In the genomic region with DNA sequence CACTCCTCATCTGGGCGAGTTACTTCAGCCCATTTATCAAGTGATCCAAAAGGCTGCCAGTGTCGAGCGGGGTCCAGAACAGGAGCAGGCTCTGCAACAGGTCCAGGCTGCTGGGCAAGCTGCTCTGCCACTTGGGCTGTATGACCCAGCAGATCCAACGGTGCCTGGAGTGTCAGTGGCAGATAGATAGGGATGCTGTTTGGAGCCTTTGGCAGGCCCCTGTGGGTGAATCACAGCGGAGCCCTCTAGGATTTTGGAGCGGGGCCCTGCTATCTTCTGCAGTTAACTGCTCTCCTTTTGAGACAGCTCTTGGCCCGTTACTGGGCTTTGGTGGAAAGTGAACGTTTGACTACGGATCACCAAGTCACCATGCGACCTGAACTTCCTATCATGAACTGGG, we compare ENCODE assay signal across 23 cellular contexts. TPM values are rescaled to one million over a fixed set of nuclear protein-coding genes. Genes with fewer than 3 reads are reported as not detected.
DNase-seq lines count a peak whose midpoint lies in the region; ATAC-seq, FAIRE-seq and TF ChIP-seq lines count a peak whose summit lies in the region.
"Had no signal": no experiment of that assay in that cellular context is flagged by ENCODE, and none has a peak within 500 bp of the region (broad histone marks: within the 10 kb centered on the region; RNA-seq: fewer than 3 reads in every experiment).

No MANE protein-coding gene starts in this region.

- TF ChIP-seq EP300 in K562 (IDR thresholded peaks at IDR 0.05; ENCODE audit: low read length) = no peak

- H3K27ac Mint-ChIP-seq in activated naive CD4-positive, alpha-beta T cell treated with anti-CD3 and anti-CD28 coated beads for 36 hours = no peak overlapping the region
- H3K27ac Mint-ChIP-seq: CD4-positive, alpha-beta memory T cell; GM23338; H9 had no signal

- no peaks in the 10 kb centered on the region for H3K79me2 ChIP-seq in K562 (ENCODE audit: control insufficient read depth, insufficient read depth, low read length)

- in situ Hi-C loops in K562 (cut with MboI) = no loop called here

- CTCF ChIA-PET in K562 (lab: Yijun Ruan, JAX; ENCODE audit: low intra/inter-chr PET ratio) = no interaction called here
- CTCF ChIA-PET in activated naive CD4-positive, alpha-beta T cell treated with anti-CD3 and anti-CD28 coated beads for 36 hours (lab: Charles Lee) = no interaction called here
- CTCF ChIA-PET in HEK293T (lab: Yijun Ruan, JAX) = no interaction called here

- no peaks in the 10 kb centered on the region for H3K36me3 ChIP-seq in heart right ventricle
- H3K36me3 ChIP-seq in K562 (ENCODE audit: control insufficient read depth, insufficient read depth, low read length) = no peaks in the 10 kb centered on the region
- H3K36me3 ChIP-seq in upper lobe of right lung = no peaks in the 10 kb centered on the region
- H3K36me3 ChIP-seq in thyroid gland = no peaks in the 10 kb centered on the region

- peaks cover 0 to 9% (median 0%) of the 10 kb centered on the region in 9 donors for H3K4me1 ChIP-seq in heart right ventricle
- H3K4me1 ChIP-seq in K562 (replicated peaks in 1 of 2; ENCODE audit: control insufficient read depth in 2 of 2, insufficient read depth in 2 of 2, low read length in 2 of 2) = peaks cover 4% of the 10 kb centered on the region in 2 experiments; a peak in 3 of 5 replicates
- no peaks in the 10 kb centered on the region for H3K4me1 ChIP-seq in upper lobe of right lung
- peaks cover 6 to 18% of the 10 kb centered on the region in 2 donors for H3K4me1 ChIP-seq in thyroid gland

- 85 to 86% methylated on average over 10 of the region's 10 CpGs for WGBS in heart right ventricle, 2 donors
- WGBS in K562 (ENCODE audit: insufficient coverage, low coverage, missing lambda C conversion rate) = 8% methylated on average over 10 of the region's 10 CpGs
- 88 to 95% methylated on average over 7 to 9 of the region's 10 CpGs for WGBS in thyroid gland, 2 donors

- peaks cover 30% of the 10 kb centered on the region for H3K27me3 Mint-ChIP-seq in activated naive CD4-positive, alpha-beta T cell treated with anti-CD3 and anti-CD28 coated beads for 36 hours (ENCODE audit: low read depth)

- peaks cover 6% of the 10 kb centered on the region for H3K9me3 Mint-ChIP-seq in activated naive CD4-positive, alpha-beta T cell treated with anti-CD3 and anti-CD28 coated beads for 36 hours

- TF ChIP-seq CTCF in heart right ventricle (IDR thresholded peaks at IDR 0.05) (no peak), K562 (IDR thresholded peaks at IDR 0.05 in 2 of 3, conservative IDR thresholded peaks at IDR 0.05 in 1 of 3; ENCODE audit: insufficient read depth in 2 of 3, low read depth in 1 of 3, low read length in 3 of 3) (no peak), upper lobe of right lung (IDR thresholded peaks at IDR 0.05) (no peak), thyroid gland (IDR thresholded peaks at IDR 0.05) (no peak)

- peaks cover 16% of the 10 kb centered on the region for H3K4me1 Mint-ChIP-seq in activated naive CD4-positive, alpha-beta T cell treated with anti-CD3 and anti-CD28 coated beads for 36 hours (ENCODE audit: low read depth)
- H3K4me1 Mint-ChIP-seq: GM23338 had no signal

- peak overlapping the region; percentile 61; the same call in 1 of the 2 replicates for H2AFZ ChIP-seq in K562 (ENCODE audit: low read depth, low read length)
- H2AFZ ChIP-seq: GM23338 had no signal

- intact Hi-C loops in left ventricle myocardium superior (cut with micrococcal nuclease) (no loop called here), heart right ventricle (cut with DNase I) (no loop called here), K562 (cut with micrococcal nuclease) (no loop called here), posterior vena cava (cut with DNase I) (no loop called here), upper lobe of right lung (cut with DNase I) (no loop called here), thyroid gland (cut with DNase I) (no loop called here)
- intact Hi-C loops in activated naive CD4-positive, alpha-beta T cell treated with anti-CD3 and anti-CD28 coated beads for 36 hours (cut with micrococcal nuclease) = no loop called here

- no peak for FAIRE-seq in K562 (lab: Jason Lieb, UNC)
- FAIRE-seq: GM12891, GM18507 had no signal

- H3K27me3 ChIP-seq in heart right ventricle (peaks cover 21 to 72% (median 57%) of the 10 kb centered on the region in 7 donors), K562 (ENCODE audit: control insufficient read depth in 2 of 2, insufficient read depth in 2 of 2, low read length in 2 of 2) (peaks cover 0 to 23% of the 10 kb centered on the region in 2 experiments; a peak in 3 of 5 replicates), upper lobe of right lung (peaks cover 40% of the 10 kb centered on the region), thyroid gland (peaks cover 18% of the 10 kb centered on the region)

- H3K4me3 ChIP-seq in heart right ventricle (no peak overlapping the region), K562 (no peak overlapping the region), upper lobe of right lung (no peak overlapping the region), thyroid gland (replicated peaks in 1 of 3) (no peak overlapping the region)
- H3K4me3 ChIP-seq: GM23338 had no signal

- H3K4me2 ChIP-seq in K562 (ENCODE audit: insufficient read depth, low read length) = no peak overlapping the region
- H3K4me2 ChIP-seq: GM23338 had no signal

- no peak for TF ChIP-seq RAD21 in K562 (CRISPR knock-in tag; conservative IDR thresholded peaks at IDR 0.05 in 1 of 2, IDR thresholded peaks at IDR 0.05 in 1 of 2)

- H3K36me3 Mint-ChIP-seq in activated naive CD4-positive, alpha-beta T cell treated with anti-CD3 and anti-CD28 coated beads for 36 hours (ENCODE audit: low read depth) = no peaks in the 10 kb centered on the region
- H3K36me3 Mint-ChIP-seq: CD4-positive, alpha-beta memory T cell had no signal

- DNase-seq in left ventricle myocardium superior = peak; percentile 7
- DNase-seq in heart right ventricle = no peak
- DNase-seq in K562 (ENCODE audit: extremely low read depth in 1 of 4, low spot score in 3 of 4) = no peak
- peak; percentile 67 for DNase-seq in posterior vena cava (ENCODE audit: low spot score)
- peak; percentile 35 for DNase-seq in upper lobe of right lung
- DNase-seq in activated naive CD4-positive, alpha-beta T cell treated with anti-CD3 and anti-CD28 coated beads for 36 hours = no peak
- DNase-seq in thyroid gland = no peak
- no peak for DNase-seq in HEK293T (ENCODE audit: extremely low spot score)
- DNase-seq: C1 segment of cervical spinal cord; Calu3; CD4-positive, alpha-beta memory T cell; COR-L47; DMS53; DMS79 treated with DMSO at 0.1 percent for 48 hours; GF-D8; H9 had no signal

- ATAC-seq in left ventricle myocardium superior = no peak
- no peak for ATAC-seq in heart right ventricle
- ATAC-seq in K562 = no peak
- no peak for ATAC-seq in upper lobe of right lung
- ATAC-seq: GM23338 had no signal

- H4K20me1 ChIP-seq in K562 (replicated peaks; ENCODE audit: control insufficient read depth, insufficient read depth, low read length) = no peaks in the 10 kb centered on the region

- no peak overlapping the region for H3K9ac ChIP-seq in K562 (ENCODE audit: insufficient read depth in 1 of 2, low read depth in 2 of 2, low read length in 2 of 2)

- TF ChIP-seq POLR2A in K562 (conservative IDR thresholded peaks at IDR 0.05) (no peak), thyroid gland (IDR thresholded peaks at IDR 0.05) (no peak)

- no peaks in the 10 kb centered on the region for H3K9me1 ChIP-seq in K562 (ENCODE audit: control insufficient read depth, insufficient read depth, low read length)

- H3K9me3 ChIP-seq in heart right ventricle = peaks cover 0 to 2% (median 0%) of the 10 kb centered on the region in 11 donors
- peaks cover 3% of the 10 kb centered on the region for H3K9me3 ChIP-seq in K562 (replicated peaks; ENCODE audit: control insufficient read depth, insufficient read depth, low read depth, low read length)
- H3K9me3 ChIP-seq in upper lobe of right lung = no peaks in the 10 kb centered on the region
- no peaks in the 10 kb centered on the region for H3K9me3 ChIP-seq in thyroid gland

- no peak overlapping the region for H3K27ac ChIP-seq in heart right ventricle
- no peak overlapping the region for H3K27ac ChIP-seq in K562 (ENCODE audit: extremely low read depth, low read depth, low read length)
- no peak overlapping the region for H3K27ac ChIP-seq in upper lobe of right lung
- H3K27ac ChIP-seq in thyroid gland = no peak overlapping the region

- no peak overlapping the region for H3K4me3 Mint-ChIP-seq in activated naive CD4-positive, alpha-beta T cell treated with anti-CD3 and anti-CD28 coated beads for 36 hours
- H3K4me3 Mint-ChIP-seq: CD4-positive, alpha-beta memory T cell; GM23338; H9 had no signal

- BruUV-seq in K562 (replicated peaks; lab: Mats Ljungman, UMichigan) = no TSS peak

- POLR2A ChIA-PET in K562 (lab: Yijun Ruan, JAX) = interaction anchor here (0.6 to 1.2 kb wide), 2 partner anchors 8 to 763 kb away, joined by 3 read pairs; no protein-coding TSS in a partner anchor
- POLR2A ChIA-PET in HEK293T (lab: Yijun Ruan, JAX) = no interaction called here

RNA-seq across cellular contexts. Expression of gene MMEL1, which starts 7.5 kb away (rescaled TPM):
- total RNA-seq in left ventricle myocardium superior (not detected), heart right ventricle (under 1 TPM in 3 of 10 donors, not detected in 7; 0.17 to 0.77 (median 0.67) TPM), K562 (2014; rRNA removed) (not detected in 2 replicates), K562 (2014; rRNA removed; fragmentation: Illumina TruSeq; extraction: Trizol) (not detected in 2 replicates), K562 (2015; rRNA removed; fragmentation: Illumina TruSeq; extraction: Trizol) (not detected in 2 replicates), K562 (2021) (not detected in 2 replicates), posterior vena cava (1 to 10 TPM in 1 of 2 donors, under 1 TPM in 1; 0.57 to 1.8 TPM), upper lobe of right lung (3.2 TPM), thyroid gland (1 to 10 TPM in 2 of 4 donors, under 1 TPM in 1, not detected in 1; 0.98 to 2.5 (median 2.0) TPM)
- polyA plus RNA-seq in heart right ventricle (1 to 10 TPM in 1 of 2 donors, under 1 TPM in 1; 0.46 to 3.9 TPM), K562 (2011; rRNA removed) (not detected in 2 replicates), K562 (2014; fragmentation: Illumina TruSeq; extraction: Trizol) (not detected in 2 replicates), K562 (2014; fragmentation: Nextera tagmentation; extraction: Ambion mirVana) (not detected), K562 (2014; rRNA removed) (not detected in 2 replicates)
- total RNA-seq in K562 (2011; cell fraction: chromatin; rRNA removed; ENCODE audit: low replicate concordance) = not detected in 2 replicates
- not detected in 2 replicates for total RNA-seq in K562 (2011; cell fraction: nucleolus; rRNA removed)
- not detected in 2 replicates for total RNA-seq in K562 (2011; cell fraction: nucleoplasm; rRNA removed)
- polyA plus RNA-seq in K562 (2011; cell fraction: cytosol; rRNA removed) = not detected in 2 replicates
- polyA plus RNA-seq in K562 (2011; cell fraction: nucleus; rRNA removed) = 0.11 and 0.18 TPM in 2 replicates
- 0.11 TPM in 1 of 2 replicates, not detected in the other for polyA plus RNA-seq in K562 (2012)
- polyA minus RNA-seq in K562 (2011; rRNA and poly(A)+ RNA removed) = not detected in 2 replicates
- not detected in 2 replicates for polyA minus RNA-seq in K562 (2011; cell fraction: cytosol; rRNA and poly(A)+ RNA removed)
- polyA minus RNA-seq in K562 (2011; cell fraction: nucleus; rRNA and poly(A)+ RNA removed) = not detected in 2 replicates
- 1 to 10 TPM; 1.2 to 1.5 TPM for total RNA-seq in activated naive CD4-positive, alpha-beta T cell treated with anti-CD3 and anti-CD28 coated beads for 36 hours
- total RNA-seq: A172, A673, Daoy, H4 had no signal

RNA-seq across cellular contexts. Expression of gene PRXL2B, which starts 38.7 kb away (rescaled TPM):
- total RNA-seq in left ventricle myocardium superior = 11.2 TPM
- total RNA-seq in heart right ventricle = 10 to 100 TPM in 1 of 10 donors, 1 to 10 TPM in 9; 3.7 to 10.3 (median 5.3) TPM
- polyA plus RNA-seq in heart right ventricle = 10 to 100 TPM in 1 of 2 donors, 1 to 10 TPM in 1; 6.8 to 12.0 TPM
- 4.0 and 14.5 TPM in 2 replicates for total RNA-seq in K562 (2011; cell fraction: chromatin; rRNA removed; ENCODE audit: low replicate concordance)
- 13.0 and 14.3 TPM in 2 replicates for total RNA-seq in K562 (2011; cell fraction: nucleolus; rRNA removed)
- 5.5 and 8.1 TPM in 2 replicates for total RNA-seq in K562 (2011; cell fraction: nucleoplasm; rRNA removed)
- total RNA-seq in K562 (2014; rRNA removed) = 14.0 and 16.4 TPM in 2 replicates
- 3.3 and 4.1 TPM in 2 replicates for total RNA-seq in K562 (2014; rRNA removed; fragmentation: Illumina TruSeq; extraction: Trizol)
- 11.8 TPM in 2 replicates for total RNA-seq in K562 (2015; rRNA removed; fragmentation: Illumina TruSeq; extraction: Trizol)
- total RNA-seq in K562 (2021) = 25.3 and 28.1 TPM in 2 replicates
- polyA plus RNA-seq in K562 (2011; rRNA removed) = 6.7 and 7.0 TPM in 2 replicates
- 9.9 and 25.7 TPM in 2 replicates for polyA plus RNA-seq in K562 (2011; cell fraction: cytosol; rRNA removed)
- polyA plus RNA-seq in K562 (2011; cell fraction: nucleus; rRNA removed) = 20.2 and 28.6 TPM in 2 replicates
- 11.9 and 22.1 TPM in 2 replicates for polyA plus RNA-seq in K562 (2012)
- polyA plus RNA-seq in K562 (2014; fragmentation: Illumina TruSeq; extraction: Trizol) = 15.2 and 16.6 TPM in 2 replicates
- polyA plus RNA-seq in K562 (2014; fragmentation: Nextera tagmentation; extraction: Ambion mirVana) = 1 to 10 TPM in 1 of 2 experiments, under 1 TPM in 1; 0.99 to 1.7 TPM
- polyA plus RNA-seq in K562 (2014; rRNA removed) = 17.6 and 20.7 TPM in 2 replicates
- 1.8 and 4.0 TPM in 2 replicates for polyA minus RNA-seq in K562 (2011; rRNA and poly(A)+ RNA removed)
- polyA minus RNA-seq in K562 (2011; cell fraction: cytosol; rRNA and poly(A)+ RNA removed) = 3.9 and 7.0 TPM in 2 replicates
- 5.4 and 6.8 TPM in 2 replicates for polyA minus RNA-seq in K562 (2011; cell fraction: nucleus; rRNA and poly(A)+ RNA removed)
- total RNA-seq in posterior vena cava = 10 to 100 TPM; 11.4 to 12.2 TPM
- 25.9 TPM for total RNA-seq in upper lobe of right lung
- total RNA-seq in activated naive CD4-positive, alpha-beta T cell treated with anti-CD3 and anti-CD28 coated beads for 36 hours = 10 to 100 TPM; 21.8 to 22.1 TPM
- total RNA-seq in thyroid gland = 10 to 100 TPM; 14.6 to 24.7 (median 18.0) TPM

Comparison
In these comparisons a context has a peak if more than half of its experiments do, and no peak if none do; other contexts are left out.
1. DNase-seq: peak in left ventricle myocardium superior (single experiment), posterior vena cava (single experiment) and upper lobe of right lung (single experiment); none in heart right ventricle (0 of 2), K562 (0 of 4), activated naive CD4-positive, alpha-beta T cell treated with anti-CD3 and anti-CD28 coated beads for 36 hours (single experiment), thyroid gland (0 of 2) and HEK293T (single experiment).